Comparison of ENCODE assay signal across 2 cellular contexts in genomic region chr2:26157580-26157979, GRCh38.
TF ChIP-seq lines count a peak whose summit lies in the region.

No MANE protein-coding gene starts in this region.

TF ChIP-seq in HepG2, 621 proteins besides CTCF, POLR2A, EP300 and RAD21:
- TF ChIP-seq CEBPB (IDR thresholded peaks at IDR 0.05; ENCODE audit: borderline replicate concordance, low read depth, low read length) (peak; percentile 78), CEBPG (CRISPR knock-in tag; IDR thresholded peaks at IDR 0.05) (no peak)

TF ChIP-seq in H1, 55 proteins besides CTCF, POLR2A, EP300 and RAD21:
- 0 out of 2 replicates have a peak, but pooled peaks have one; percentile 45 for TF ChIP-seq CEBPB (IDR thresholded peaks at IDR 0.05; ENCODE audit: low read depth, low read length)
- no peak for TF ChIP-seq MAFK (IDR thresholded peaks at IDR 0.05; ENCODE audit: low read depth, low read length)
TF ChIP-seq in H1: peak in this region for 1.
